ENCODE assay signal across 25 cellular contexts in genomic region chr2:55030766-55031165, GRCh38. TPM values are rescaled to one million over a fixed set of nuclear protein-coding genes. Genes with fewer than 3 reads are reported as not detected.
DNase-seq lines count a peak whose midpoint lies in the region; ATAC-seq, FAIRE-seq and TF ChIP-seq lines count a peak whose summit lies in the region.
"Had no signal": no experiment of that assay in that cellular context is flagged by ENCODE, and none has a peak within 500 bp of the region (broad histone marks: within the 10 kb centered on the region; RNA-seq: fewer than 3 reads in every experiment).

No MANE protein-coding gene starts in this region.

- WGBS in HepG2 (ENCODE audit: low lambda C conversion rate): 94% methylated on average over 3 of the region's 3 CpGs
- 69% methylated on average over 3 of the region's 3 CpGs for WGBS in right lobe of liver (ENCODE audit: insufficient coverage, low coverage, low lambda C conversion rate, missing lambda C conversion rate)
- WGBS in endodermal cell (ENCODE audit: insufficient coverage in 1 of 2, insufficient read length in 1 of 2), 2 experiments: 91% methylated on average over 3 of the region's 3 CpGs; no CpG with 5 or more reads in 1 of the 2 experiments
- WGBS in trophoblast cell (ENCODE audit: extremely low coverage, insufficient coverage, insufficient read length): no CpG with 5 or more reads among the region's 3 CpGs

- H3K9ac ChIP-seq in HepG2 (ENCODE audit: insufficient read depth, low read depth, low read length) (no peak overlapping the region), endodermal cell (ENCODE audit: extremely low read depth, low read length, poor library complexity, severe bottlenecking) (no peak overlapping the region), trophoblast cell (ENCODE audit: low read length) (no peak overlapping the region)
- H3K9ac ChIP-seq: GM23248, SK-N-SH had no signal

- CTCF ChIA-PET in HepG2 (lab: Yijun Ruan, JAX; ENCODE audit: low intra/inter-chr PET ratio, low total read pairs): no interaction called here
- CTCF ChIA-PET in activated naive CD4-positive, alpha-beta T cell treated with anti-CD3 and anti-CD28 coated beads, Interleukin-2, amount 10 ng/mL, durations not matched to agents 7 days and 5 days (lab: Charles Lee): no interaction called here

- peaks cover 15% of the 10 kb centered on the region for H3K4me1 Mint-ChIP-seq in endodermal cell
- H3K4me1 Mint-ChIP-seq in activated naive CD4-positive, alpha-beta T cell treated with anti-CD3 and anti-CD28 coated beads, Interleukin-2, amount 10 ng/mL, durations not matched to agents 7 days and 5 days: peaks cover 30% of the 10 kb centered on the region

- H3K23ac ChIP-seq in trophoblast cell (ENCODE audit: low read length): no peak overlapping the region

- H3K4me1 ChIP-seq in HepG2 (ENCODE audit: insufficient read depth, low read length) (peaks cover 54% of the 10 kb centered on the region), right lobe of liver (peaks cover 0 to 3% (median 0%) of the 10 kb centered on the region in 4 donors), endodermal cell (ENCODE audit: control insufficient read depth, insufficient read depth, low read length) (peaks cover 7% of the 10 kb centered on the region), trophoblast cell (ENCODE audit: control insufficient read depth in 1 of 2, insufficient read depth in 2 of 2, low read length in 2 of 2) (peaks cover 2 to 12% of the 10 kb centered on the region in 2 experiments)
- H3K4me1 ChIP-seq: BE2C had no signal

- no peak overlapping the region for H3K14ac ChIP-seq in trophoblast cell (ENCODE audit: low read length)

- H3K79me2 ChIP-seq in HepG2 (ENCODE audit: insufficient read depth, low read length): peaks cover 100% of the 10 kb centered on the region
- H3K79me2 ChIP-seq in trophoblast cell (ENCODE audit: control insufficient read depth, insufficient read depth, low read length, poor library complexity): peaks cover 20% of the 10 kb centered on the region

- no peaks in the 10 kb centered on the region for H3K79me1 ChIP-seq in trophoblast cell (ENCODE audit: low read length)

- peak overlapping the region; percentile 69 for H3K4ac ChIP-seq in trophoblast cell (ENCODE audit: low read depth, low read length)

- no peaks in the 10 kb centered on the region for H3K27me3 Mint-ChIP-seq in endodermal cell (ENCODE audit: insufficient read depth)
- H3K27me3 Mint-ChIP-seq in activated naive CD4-positive, alpha-beta T cell treated with anti-CD3 and anti-CD28 coated beads, Interleukin-2, amount 10 ng/mL, durations not matched to agents 7 days and 5 days: no peaks in the 10 kb centered on the region

- H3K4me2 ChIP-seq in HepG2 (ENCODE audit: low read depth, low read length): no peak overlapping the region
- no peak overlapping the region for H3K4me2 ChIP-seq in trophoblast cell (ENCODE audit: low read length)
- H3K4me2 ChIP-seq: SK-N-SH had no signal

- POLR2A ChIA-PET in HepG2 (lab: Yijun Ruan, JAX): interaction anchor here (1.2 kb wide), 1 partner anchor 13 kb away, joined by 3 read pairs; no protein-coding TSS in a partner anchor

- peaks cover 36% of the 10 kb centered on the region; the same call in 1 of the 2 replicates for H4K20me1 ChIP-seq in HepG2 (ENCODE audit: insufficient read depth, low read length)

- H3K18ac ChIP-seq in trophoblast cell (ENCODE audit: low read length): no peak overlapping the region

- H4K12ac ChIP-seq in trophoblast cell (ENCODE audit: low read depth, low read length): no peak overlapping the region

- H4K91ac ChIP-seq in trophoblast cell (ENCODE audit: low read depth, low read length): no peak overlapping the region

- H2BK5ac ChIP-seq in trophoblast cell (ENCODE audit: low read depth, low read length, poor library complexity): no peak overlapping the region

- H2AFZ ChIP-seq in HepG2 (ENCODE audit: low read length) (no peak overlapping the region), trophoblast cell (ENCODE audit: insufficient read depth, low read length, poor library complexity) (no peak overlapping the region)
- H2AFZ ChIP-seq: GM23248 had no signal

- no peak overlapping the region for H2BK120ac ChIP-seq in trophoblast cell (ENCODE audit: insufficient read depth, low read length, poor library complexity)

- H3K9me3 Mint-ChIP-seq in endodermal cell: peaks cover 1% of the 10 kb centered on the region
- peaks cover 8% of the 10 kb centered on the region for H3K9me3 Mint-ChIP-seq in activated naive CD4-positive, alpha-beta T cell treated with anti-CD3 and anti-CD28 coated beads, Interleukin-2, amount 10 ng/mL, durations not matched to agents 7 days and 5 days

- H3K4me3 ChIP-seq in HepG2 (replicated peaks in 1 of 3; ENCODE audit: insufficient read depth in 1 of 3, low read depth in 2 of 3, low read length in 3 of 3) (no peak overlapping the region), right lobe of liver (no peak overlapping the region), endodermal cell (ENCODE audit: low read length) (no peak overlapping the region), trophoblast cell (ENCODE audit: low read depth, low read length) (no peak overlapping the region)
- H3K4me3 ChIP-seq: GM23248, HAP-1, MG63 had no signal

- TF ChIP-seq RAD21 in HepG2 (CRISPR knock-in tag; IDR thresholded peaks at IDR 0.05): no peak

- peaks cover 13% of the 10 kb centered on the region for H3K36me3 Mint-ChIP-seq in endodermal cell (ENCODE audit: low read depth)
- peaks cover 23% of the 10 kb centered on the region for H3K36me3 Mint-ChIP-seq in activated naive CD4-positive, alpha-beta T cell treated with anti-CD3 and anti-CD28 coated beads, Interleukin-2, amount 10 ng/mL, durations not matched to agents 7 days and 5 days

- peak overlapping the region; percentile 74 for H3K27ac Mint-ChIP-seq in endodermal cell
- H3K27ac Mint-ChIP-seq in activated naive CD4-positive, alpha-beta T cell treated with anti-CD3 and anti-CD28 coated beads, Interleukin-2, amount 10 ng/mL, durations not matched to agents 7 days and 5 days: no peak overlapping the region

- no peak for TF ChIP-seq EP300 in HepG2 (IDR thresholded peaks at IDR 0.05; ENCODE audit: low read depth in 2 of 2, low read length in 2 of 2)
- TF ChIP-seq EP300 in HepG2 (CRISPR knock-in tag; IDR thresholded peaks at IDR 0.05; ENCODE audit: borderline replicate concordance): no peak

- intact Hi-C loops in HepG2 (cut with micrococcal nuclease; ENCODE audit: unreplicated experiment): no loop called here
- intact Hi-C loops in right lobe of liver (cut with DNase I): no loop called here

- H3K9me3 ChIP-seq in HepG2 (ENCODE audit: low read length) (no peaks in the 10 kb centered on the region), right lobe of liver (no peaks in the 10 kb centered on the region), endodermal cell (ENCODE audit: control insufficient read depth, low read length) (no peaks in the 10 kb centered on the region), trophoblast cell (ENCODE audit: insufficient read depth, low read depth, low read length) (no peaks in the 10 kb centered on the region)
- H3K9me3 ChIP-seq: BE2C, HAP-1 had no signal

- H2AK5ac ChIP-seq in trophoblast cell (ENCODE audit: low read length): no peak overlapping the region

- no peak for DNase-seq in HepG2 (ENCODE audit: low spot score)
- DNase-seq in right lobe of liver: no peak
- DNase-seq in endodermal cell: no peak
- DNase-seq in trophoblast cell: no peak
- no peak for DNase-seq in activated naive CD4-positive, alpha-beta T cell treated with anti-CD3 and anti-CD28 coated beads, Interleukin-2, amount 10 ng/mL, durations not matched to agents 7 days and 5 days
- DNase-seq in hypothalamus (lab: John Stamatoyannopoulos, UW): no peak
- DNase-seq in G401 (ENCODE audit: low spot score): no peak
- DNase-seq: ACHN, BE2C, DMS53, GM23248, KBM-7, MG63, NCI-H1105 treated with DMSO at 0.1 percent for 48 hours, NCI-H146, NCI-H2029, NCI-H446, NCI-H524 treated with DMSO at 0.1 percent for 48 hours, NCI-H774, SK-N-SH had no signal

- H3K4me3 Mint-ChIP-seq in endodermal cell: no peak overlapping the region
- H3K4me3 Mint-ChIP-seq in activated naive CD4-positive, alpha-beta T cell treated with anti-CD3 and anti-CD28 coated beads, Interleukin-2, amount 10 ng/mL, durations not matched to agents 7 days and 5 days: no peak overlapping the region

- ATAC-seq in HepG2 (no peak), right lobe of liver (no peak), GM21528 (IDR thresholded peaks at IDR 0.05; ENCODE audit: low FRiP score, unreplicated experiment) (no peak)

- H3K36me3 ChIP-seq in HepG2 (replicated peaks in 1 of 2; ENCODE audit: control insufficient read depth in 1 of 2, insufficient read depth in 2 of 2, low read length in 2 of 2) (no peaks in the 10 kb centered on the region), right lobe of liver (no peaks in the 10 kb centered on the region), endodermal cell (ENCODE audit: control insufficient read depth, insufficient read depth, low read length) (peaks cover 11% of the 10 kb centered on the region), trophoblast cell (ENCODE audit: control insufficient read depth in 1 of 2, insufficient read depth in 2 of 2, low read length in 2 of 2) (peaks cover 0 to 5% of the 10 kb centered on the region in 2 experiments)
- H3K36me3 ChIP-seq: BE2C had no signal

- no peak overlapping the region for H3K27ac ChIP-seq in HepG2 (ENCODE audit: extremely low read length, insufficient read depth, low read length)
- no peak overlapping the region for H3K27ac ChIP-seq in right lobe of liver
- H3K27ac ChIP-seq in endodermal cell (ENCODE audit: low read depth, low read length): no peak overlapping the region
- no peak overlapping the region for H3K27ac ChIP-seq in trophoblast cell (ENCODE audit: low read depth, low read length)
- H3K27ac ChIP-seq: 22Rv1, GM23248 had no signal

- TF ChIP-seq POLR2A in HepG2 (IDR thresholded peaks at IDR 0.05; ENCODE audit: insufficient read depth in 1 of 2, low read depth in 2 of 2, low read length in 2 of 2): no peak
- TF ChIP-seq POLR2A in right lobe of liver (IDR thresholded peaks at IDR 0.05): no peak

- in situ Hi-C loops in HepG2 (cut with HindIII; ENCODE audit: extremely low pct_ligation_motif_present, low pct_unique_long_range_greater_than_20kb) (no loop called here), G401 (cut with HindIII; ENCODE audit: low sequenced_read_pairs) (no loop called here)

- no peak for FAIRE-seq in HepG2 (lab: Jason Lieb, UNC)
- FAIRE-seq: D721Med, G401.6 had no signal

- H2BK12ac ChIP-seq in trophoblast cell (ENCODE audit: low read length): no peak overlapping the region

- no TSS peak for BruUV-seq in HepG2 (replicated peaks; lab: Mats Ljungman, UMichigan)

- TF ChIP-seq CTCF in HepG2 (CRISPR knock-in tag; IDR thresholded peaks at IDR 0.05) (no peak), right lobe of liver (IDR thresholded peaks at IDR 0.05) (no peak), endodermal cell (conservative IDR thresholded peaks at IDR 0.05) (no peak)

- H3K27me3 ChIP-seq in HepG2 (ENCODE audit: control insufficient read depth in 1 of 2, insufficient read depth in 2 of 2, low read length in 2 of 2) (no peaks in the 10 kb centered on the region), right lobe of liver (no peaks in the 10 kb centered on the region), endodermal cell (ENCODE audit: control insufficient read depth, insufficient read depth, low read length, poor library complexity, severe bottlenecking) (no peaks in the 10 kb centered on the region), trophoblast cell (ENCODE audit: insufficient read depth, low read length) (no peaks in the 10 kb centered on the region)
- H3K27me3 ChIP-seq: BE2C, MG63 had no signal

- no peak overlapping the region for H4K8ac ChIP-seq in trophoblast cell (ENCODE audit: low read depth, low read length)

RNA-seq across cellular contexts. Expression of gene RTN4, which starts 19.5 kb away (rescaled TPM):
- 67.4 and 98.4 TPM in 2 replicates for total RNA-seq in HepG2 (2016; rRNA removed; fragmentation: Illumina TruSeq; extraction: Trizol)
- total RNA-seq in HepG2 (2016; cell fraction: cytosol; rRNA removed; fragmentation: Illumina TruSeq; extraction: Trizol; ENCODE audit: low read depth): 113 and 115 TPM in 2 replicates
- 65.4 and 98.8 TPM in 2 replicates for total RNA-seq in HepG2 (2016; cell fraction: insoluble cytoplasmic fraction; rRNA removed; fragmentation: Illumina TruSeq; extraction: Trizol)
- 63.8 and 71.5 TPM in 2 replicates for total RNA-seq in HepG2 (2016; cell fraction: membrane; rRNA removed; fragmentation: Illumina TruSeq; extraction: Trizol)
- 135 and 150 TPM in 2 replicates for total RNA-seq in HepG2 (2016; cell fraction: nucleus; rRNA removed; fragmentation: Illumina TruSeq; extraction: Trizol)
- polyA plus RNA-seq in HepG2 (2011; rRNA removed): 100 and 133 TPM in 2 replicates
- polyA plus RNA-seq in HepG2 (2011; cell fraction: cytosol; rRNA removed): 56.6 and 89.3 TPM in 2 replicates
- polyA plus RNA-seq in HepG2 (2011; cell fraction: nucleus; rRNA removed): 46.6 and 69.0 TPM in 2 replicates
- polyA plus RNA-seq in HepG2 (2012): 176 and 196 TPM in 2 replicates
- polyA plus RNA-seq in HepG2 (2016; cell fraction: cytosol; fragmentation: Illumina TruSeq; extraction: Trizol; ENCODE audit: low read depth): 25.4 and 26.1 TPM in 2 replicates
- 104 and 116 TPM in 2 replicates for polyA plus RNA-seq in HepG2 (2016; cell fraction: insoluble cytoplasmic fraction; fragmentation: Illumina TruSeq; extraction: Trizol; ENCODE audit: low read depth)
- 56.9 and 65.1 TPM in 2 replicates for polyA plus RNA-seq in HepG2 (2016; cell fraction: membrane; fragmentation: Illumina TruSeq; extraction: Trizol; ENCODE audit: low read depth)
- polyA plus RNA-seq in HepG2 (2016; cell fraction: nucleus; fragmentation: Illumina TruSeq; extraction: Trizol; ENCODE audit: insufficient read depth, low read depth): 271 and 279 TPM in 2 replicates
- polyA minus RNA-seq in HepG2 (2011; rRNA and poly(A)+ RNA removed; ENCODE audit: low replicate concordance): 71.7 and 98.5 TPM in 2 replicates
- 85.3 and 110 TPM in 2 replicates for polyA minus RNA-seq in HepG2 (2011; cell fraction: cytosol; rRNA and poly(A)+ RNA removed)
- polyA minus RNA-seq in HepG2 (2011; cell fraction: nucleus; rRNA and poly(A)+ RNA removed): 103 and 105 TPM in 2 replicates
- total RNA-seq in right lobe of liver: 100 to 1,000 TPM; 126 to 195 (median 177) TPM
- 100 to 1,000 TPM; 180 to 225 TPM for total RNA-seq in endodermal cell
- 248 TPM for polyA plus RNA-seq in endodermal cell (2013, experiment 1 of 2)
- polyA plus RNA-seq in endodermal cell (2013, experiment 2 of 2): 241 TPM
- polyA plus RNA-seq in trophoblast cell (2013): 687 and 700 TPM in 2 replicates
- 80.7 and 110 TPM in 2 replicates for total RNA-seq in G401 (2014; rRNA removed; shearing (Covaris generic))
